Comparison of ENCODE assay signal across 19 cellular contexts in genomic region chr1:85245891-85246290, GRCh38. TPM values are rescaled to one million over a fixed set of nuclear protein-coding genes. Genes with fewer than 3 reads are reported as not detected.
DNase-seq lines count a peak whose midpoint lies in the region; ATAC-seq, FAIRE-seq and TF ChIP-seq lines count a peak whose summit lies in the region.
"Had no signal": no experiment of that assay in that cellular context is flagged by ENCODE, and none has a peak within 500 bp of the region (broad histone marks: within the 10 kb centered on the region; RNA-seq: fewer than 3 reads in every experiment).

No MANE protein-coding gene starts in this region.

- CTCF ChIA-PET in HepG2 (lab: Yijun Ruan, JAX; ENCODE audit: low intra/inter-chr PET ratio, low total read pairs), result no interaction called here

- H3K27me3 Mint-ChIP-seq in HFFc6 (ENCODE audit: insufficient read depth), result no peaks in the 10 kb centered on the region
- no peaks in the 10 kb centered on the region for H3K27me3 Mint-ChIP-seq in nephron (ENCODE audit: low read depth)

- no peak for TF ChIP-seq CTCF in HFFc6 (IDR thresholded peaks at IDR 0.05)
- TF ChIP-seq CTCF in nephron (IDR thresholded peaks at IDR 0.05; ENCODE audit: unreplicated experiment in 3 of 3), result no peak
- no peak for TF ChIP-seq CTCF in transverse colon (IDR thresholded peaks at IDR 0.05)
- TF ChIP-seq CTCF in HepG2 (CRISPR knock-in tag; IDR thresholded peaks at IDR 0.05), result no peak
- TF ChIP-seq CTCF in omental fat pad (IDR thresholded peaks at IDR 0.05), result no peak

- no peaks in the 10 kb centered on the region for H3K9me3 ChIP-seq in transverse colon
- no peaks in the 10 kb centered on the region for H3K9me3 ChIP-seq in SJCRH30 (replicated peaks)
- no peaks in the 10 kb centered on the region for H3K9me3 ChIP-seq in HepG2 (ENCODE audit: low read length)
- H3K9me3 ChIP-seq: BE2C had no signal

- TF ChIP-seq RAD21 in HepG2 (CRISPR knock-in tag; IDR thresholded peaks at IDR 0.05), result no peak

- peaks cover 9% of the 10 kb centered on the region for H3K9me3 Mint-ChIP-seq in HFFc6
- H3K9me3 Mint-ChIP-seq in nephron, result peaks cover 8% of the 10 kb centered on the region

- BruUV-seq in HepG2 (replicated peaks; lab: Mats Ljungman, UMichigan), result no TSS peak

- H3K27me3 ChIP-seq in transverse colon (no peaks in the 10 kb centered on the region), SJCRH30 (no peaks in the 10 kb centered on the region), HepG2 (ENCODE audit: control insufficient read depth in 1 of 2, insufficient read depth in 2 of 2, low read length in 2 of 2) (no peaks in the 10 kb centered on the region)
- H3K27me3 ChIP-seq: BE2C had no signal

- no peak overlapping the region for H3K4me3 ChIP-seq in transverse colon
- no peak overlapping the region for H3K4me3 ChIP-seq in SJCRH30
- H3K4me3 ChIP-seq in HepG2 (replicated peaks in 1 of 3; ENCODE audit: insufficient read depth in 1 of 3, low read depth in 2 of 3, low read length in 3 of 3), result no peak overlapping the region

- intact Hi-C loops in transverse colon (cut with DNase I; ENCODE audit: low total_unique reads), result no loop called here
- intact Hi-C loops in HepG2 (cut with micrococcal nuclease; ENCODE audit: unreplicated experiment), result no loop called here

- no peak for FAIRE-seq in HepG2 (lab: Jason Lieb, UNC)
- FAIRE-seq: A204.1, GM19239, H1 had no signal

- POLR2A ChIA-PET in HepG2 (lab: Yijun Ruan, JAX), result no interaction called here

- TF ChIP-seq POLR2A in transverse colon (IDR thresholded peaks at IDR 0.05) (no peak), HepG2 (IDR thresholded peaks at IDR 0.05; ENCODE audit: insufficient read depth in 1 of 2, low read depth in 2 of 2, low read length in 2 of 2) (no peak)

- DNase-seq in HFFc6 (no peak), epithelial cell of prostate (ENCODE audit: low read depth, low spot score) (no peak), transverse colon (no peak), SJCRH30 (no peak), HepG2 (ENCODE audit: low spot score) (no peak), omental fat pad (ENCODE audit: low spot score) (no peak)
- DNase-seq: BE2C; CD4-positive, CD25-positive, alpha-beta regulatory T cell; COR-L47; GDM1; KBM-7; NCI-H1105 treated with DMSO at 0.1 percent for 48 hours; NCI-H1694; NCI-H510A treated with DMSO at 0.1 percent for 48 hours; SHP77 had no signal

- no peak overlapping the region for H2AFZ ChIP-seq in HepG2 (ENCODE audit: low read length)

- 64 to 79% methylated on average over 1 of the region's 1 CpG for WGBS in transverse colon (ENCODE audit: low coverage in 1 of 2), 2 donors
- 14% methylated on average over 1 of the region's 1 CpG for WGBS in HepG2 (ENCODE audit: low lambda C conversion rate)

- H3K79me2 ChIP-seq in HepG2 (ENCODE audit: insufficient read depth, low read length), result no peaks in the 10 kb centered on the region

- in situ Hi-C loops in transverse colon (cut with MboI; ENCODE audit: low pct_ligation_motif_present in 1 of 4, low pct_unique_long_range_greater_than_20kb in 1 of 4, low sequenced_read_pairs in 3 of 4) (loop anchor here in 3 of 4 donors (10.0 to 25.0 kb wide), 3 partner anchors 141 to 301 kb away; no protein-coding TSS in a partner anchor), HepG2 (cut with HindIII; ENCODE audit: extremely low pct_ligation_motif_present, low pct_unique_long_range_greater_than_20kb) (no loop called here)

- H4K20me1 ChIP-seq in HepG2 (ENCODE audit: insufficient read depth, low read length), result no peaks in the 10 kb centered on the region

- no peak for ATAC-seq in HepG2
- ATAC-seq in omental fat pad (ENCODE audit: low FRiP score), result no peak

- H3K4me1 ChIP-seq in transverse colon (peaks cover 0 to 19% (median 4%) of the 10 kb centered on the region in 4 donors), SJCRH30 (peaks cover 34% of the 10 kb centered on the region), HepG2 (ENCODE audit: insufficient read depth, low read length) (0 out of 2 replicates have a peak, but pooled peaks cover 2% of the 10 kb centered on the region)
- H3K4me1 ChIP-seq: BE2C had no signal

- peak overlapping the region; percentile 63 for H3K27ac ChIP-seq in epithelial cell of prostate
- peak overlapping the region in 3 of 4 donors; percentile 35 to 65 (median 57) for H3K27ac ChIP-seq in transverse colon
- no peak overlapping the region for H3K27ac ChIP-seq in SJCRH30
- no peak overlapping the region for H3K27ac ChIP-seq in HepG2 (ENCODE audit: extremely low read length, insufficient read depth, low read length)

- H3K4me2 ChIP-seq in HepG2 (ENCODE audit: low read depth, low read length), result no peak overlapping the region

- peak overlapping the region; percentile 53; the same call in 1 of the 2 replicates for H3K4me3 Mint-ChIP-seq in HFFc6
- no peak overlapping the region for H3K4me3 Mint-ChIP-seq in nephron
- H3K4me3 Mint-ChIP-seq: CD4-positive, CD25-positive, alpha-beta regulatory T cell had no signal

- H3K36me3 Mint-ChIP-seq in HFFc6 (ENCODE audit: low read depth) (peaks cover 32% of the 10 kb centered on the region), nephron (ENCODE audit: low read depth) (peaks cover 21% of the 10 kb centered on the region)

- H3K27ac Mint-ChIP-seq in HFFc6 (peak overlapping the region; percentile 79; the same call in 1 of the 2 replicates), nephron (peak overlapping the region; percentile 53 to 98 (median 94))
- H3K27ac Mint-ChIP-seq: CD4-positive, CD25-positive, alpha-beta regulatory T cell had no signal

- H3K9ac ChIP-seq in HepG2 (ENCODE audit: insufficient read depth, low read depth, low read length), result no peak overlapping the region

- TF ChIP-seq EP300 in transverse colon (IDR thresholded peaks at IDR 0.05; ENCODE audit: low read depth), result no peak
- no peak for TF ChIP-seq EP300 in HepG2 (IDR thresholded peaks at IDR 0.05; ENCODE audit: low read depth in 2 of 2, low read length in 2 of 2)
- TF ChIP-seq EP300 in HepG2 (CRISPR knock-in tag; IDR thresholded peaks at IDR 0.05; ENCODE audit: borderline replicate concordance), result no peak

- H3K36me3 ChIP-seq in transverse colon (peaks cover 0 to under 1% (median 0%) of the 10 kb centered on the region in 4 donors), SJCRH30 (peaks cover 3% of the 10 kb centered on the region), HepG2 (replicated peaks in 1 of 2; ENCODE audit: control insufficient read depth in 1 of 2, insufficient read depth in 2 of 2, low read length in 2 of 2) (no peaks in the 10 kb centered on the region)
- H3K36me3 ChIP-seq: BE2C had no signal

- H3K4me1 Mint-ChIP-seq in HFFc6 (ENCODE audit: low read depth) (peaks cover 46% of the 10 kb centered on the region), nephron (peaks cover 33% of the 10 kb centered on the region)

RNA-seq across cellular contexts. Expression of gene C1orf52, which starts 13.6 kb away (rescaled TPM):
- 10 to 100 TPM; 20.6 to 26.1 (median 22.7) TPM for total RNA-seq in HFFc6 (2021; fragmentation: NEBNext Ultra II Directional; extraction: Animal tissue kit (Norgen Biotek cat#: 25700))
- total RNA-seq in transverse colon (10 to 100 TPM in 3 of 4 donors, 1 to 10 TPM in 1; 7.4 to 42.6 (median 14.9) TPM), HepG2 (2016; rRNA removed; fragmentation: Illumina TruSeq; extraction: Trizol) (19.4 and 23.0 TPM in 2 replicates), omental fat pad (10 to 100 TPM; 12.0 to 15.8 (median 12.8) TPM)
- total RNA-seq in SJCRH30 (2014; rRNA removed; shearing (Covaris generic)), result 21.7 and 25.8 TPM in 2 replicates
- 3.1 and 4.1 TPM in 2 replicates for total RNA-seq in HepG2 (2016; cell fraction: cytosol; rRNA removed; fragmentation: Illumina TruSeq; extraction: Trizol; ENCODE audit: low read depth)
- total RNA-seq in HepG2 (2016; cell fraction: insoluble cytoplasmic fraction; rRNA removed; fragmentation: Illumina TruSeq; extraction: Trizol), result 17.6 and 28.5 TPM in 2 replicates
- 12.6 and 13.8 TPM in 2 replicates for total RNA-seq in HepG2 (2016; cell fraction: membrane; rRNA removed; fragmentation: Illumina TruSeq; extraction: Trizol)
- 11.1 and 11.5 TPM in 2 replicates for total RNA-seq in HepG2 (2016; cell fraction: nucleus; rRNA removed; fragmentation: Illumina TruSeq; extraction: Trizol)
- 25.8 and 27.4 TPM in 2 replicates for polyA plus RNA-seq in HepG2 (2011; rRNA removed)
- 13.2 and 20.6 TPM in 2 replicates for polyA plus RNA-seq in HepG2 (2011; cell fraction: cytosol; rRNA removed)
- polyA plus RNA-seq in HepG2 (2011; cell fraction: nucleus; rRNA removed), result 27.9 and 30.9 TPM in 2 replicates
- polyA plus RNA-seq in HepG2 (2012), result 19.6 and 23.2 TPM in 2 replicates
- polyA plus RNA-seq in HepG2 (2016; cell fraction: cytosol; fragmentation: Illumina TruSeq; extraction: Trizol; ENCODE audit: low read depth), result 5.2 and 6.2 TPM in 2 replicates
- 34.5 and 38.9 TPM in 2 replicates for polyA plus RNA-seq in HepG2 (2016; cell fraction: insoluble cytoplasmic fraction; fragmentation: Illumina TruSeq; extraction: Trizol; ENCODE audit: low read depth)
- polyA plus RNA-seq in HepG2 (2016; cell fraction: membrane; fragmentation: Illumina TruSeq; extraction: Trizol; ENCODE audit: low read depth), result 11.3 and 11.5 TPM in 2 replicates
- polyA plus RNA-seq in HepG2 (2016; cell fraction: nucleus; fragmentation: Illumina TruSeq; extraction: Trizol; ENCODE audit: insufficient read depth, low read depth), result 23.9 and 25.0 TPM in 2 replicates
- polyA minus RNA-seq in HepG2 (2011; rRNA and poly(A)+ RNA removed; ENCODE audit: low replicate concordance), result 8.4 and 10.7 TPM in 2 replicates
- 8.9 and 9.1 TPM in 2 replicates for polyA minus RNA-seq in HepG2 (2011; cell fraction: cytosol; rRNA and poly(A)+ RNA removed)
- polyA minus RNA-seq in HepG2 (2011; cell fraction: nucleus; rRNA and poly(A)+ RNA removed), result 16.0 and 16.9 TPM in 2 replicates

RNA-seq across cellular contexts. Expression of gene BCL10, which starts 30.5 kb away (rescaled TPM):
- total RNA-seq in HFFc6 (2021; fragmentation: NEBNext Ultra II Directional; extraction: Animal tissue kit (Norgen Biotek cat#: 25700)), result 10 to 100 TPM; 33.4 to 45.6 (median 39.2) TPM
- total RNA-seq in transverse colon (10 to 100 TPM; 34.2 to 65.5 (median 56.5) TPM), HepG2 (2016; rRNA removed; fragmentation: Illumina TruSeq; extraction: Trizol) (14.1 and 20.0 TPM in 2 replicates), omental fat pad (10 to 100 TPM; 13.9 to 21.6 (median 18.0) TPM)
- total RNA-seq in SJCRH30 (2014; rRNA removed; shearing (Covaris generic)), result 24.9 and 26.6 TPM in 2 replicates
- total RNA-seq in HepG2 (2016; cell fraction: cytosol; rRNA removed; fragmentation: Illumina TruSeq; extraction: Trizol; ENCODE audit: low read depth), result 4.5 and 4.9 TPM in 2 replicates
- 13.6 and 16.8 TPM in 2 replicates for total RNA-seq in HepG2 (2016; cell fraction: insoluble cytoplasmic fraction; rRNA removed; fragmentation: Illumina TruSeq; extraction: Trizol)
- 11.2 and 12.0 TPM in 2 replicates for total RNA-seq in HepG2 (2016; cell fraction: membrane; rRNA removed; fragmentation: Illumina TruSeq; extraction: Trizol)
- 10.9 and 11.5 TPM in 2 replicates for total RNA-seq in HepG2 (2016; cell fraction: nucleus; rRNA removed; fragmentation: Illumina TruSeq; extraction: Trizol)
- polyA plus RNA-seq in HepG2 (2011; rRNA removed), result 3.7 and 3.8 TPM in 2 replicates
- polyA plus RNA-seq in HepG2 (2011; cell fraction: cytosol; rRNA removed), result 2.7 TPM in 2 replicates
- 2.7 and 3.0 TPM in 2 replicates for polyA plus RNA-seq in HepG2 (2011; cell fraction: nucleus; rRNA removed)
- polyA plus RNA-seq in HepG2 (2012), result 5.5 and 6.6 TPM in 2 replicates
- polyA plus RNA-seq in HepG2 (2016; cell fraction: cytosol; fragmentation: Illumina TruSeq; extraction: Trizol; ENCODE audit: low read depth), result 0.95 and 1.2 TPM in 2 replicates
- 14.1 and 14.9 TPM in 2 replicates for polyA plus RNA-seq in HepG2 (2016; cell fraction: insoluble cytoplasmic fraction; fragmentation: Illumina TruSeq; extraction: Trizol; ENCODE audit: low read depth)
- polyA plus RNA-seq in HepG2 (2016; cell fraction: membrane; fragmentation: Illumina TruSeq; extraction: Trizol; ENCODE audit: low read depth), result 3.2 and 3.8 TPM in 2 replicates
- polyA plus RNA-seq in HepG2 (2016; cell fraction: nucleus; fragmentation: Illumina TruSeq; extraction: Trizol; ENCODE audit: insufficient read depth, low read depth), result 9.1 and 9.7 TPM in 2 replicates
- polyA minus RNA-seq in HepG2 (2011; rRNA and poly(A)+ RNA removed; ENCODE audit: low replicate concordance), result 6.7 and 7.6 TPM in 2 replicates
- polyA minus RNA-seq in HepG2 (2011; cell fraction: cytosol; rRNA and poly(A)+ RNA removed), result 6.9 and 7.7 TPM in 2 replicates
- polyA minus RNA-seq in HepG2 (2011; cell fraction: nucleus; rRNA and poly(A)+ RNA removed), result 18.7 and 23.1 TPM in 2 replicates

RNA-seq across cellular contexts. Expression of gene SYDE2, which starts 45.1 kb away (rescaled TPM):
- 10 to 100 TPM in 4 of 6 experiments, 1 to 10 TPM in 2; 9.1 to 12.3 (median 10.3) TPM for total RNA-seq in HFFc6 (2021; fragmentation: NEBNext Ultra II Directional; extraction: Animal tissue kit (Norgen Biotek cat#: 25700))
- 10 to 100 TPM; 10.1 to 28.8 (median 15.4) TPM for total RNA-seq in transverse colon
- total RNA-seq in SJCRH30 (2014; rRNA removed; shearing (Covaris generic)), result 5.2 and 6.7 TPM in 2 replicates
- 5.3 and 7.9 TPM in 2 replicates for total RNA-seq in HepG2 (2016; rRNA removed; fragmentation: Illumina TruSeq; extraction: Trizol)
- 1.5 and 1.9 TPM in 2 replicates for total RNA-seq in HepG2 (2016; cell fraction: cytosol; rRNA removed; fragmentation: Illumina TruSeq; extraction: Trizol; ENCODE audit: low read depth)
- total RNA-seq in HepG2 (2016; cell fraction: insoluble cytoplasmic fraction; rRNA removed; fragmentation: Illumina TruSeq; extraction: Trizol), result 5.3 and 7.7 TPM in 2 replicates
- total RNA-seq in HepG2 (2016; cell fraction: membrane; rRNA removed; fragmentation: Illumina TruSeq; extraction: Trizol), result 2.7 and 2.8 TPM in 2 replicates
- 6.9 and 8.1 TPM in 2 replicates for total RNA-seq in HepG2 (2016; cell fraction: nucleus; rRNA removed; fragmentation: Illumina TruSeq; extraction: Trizol)
- 1.8 TPM in 2 replicates for polyA plus RNA-seq in HepG2 (2011; rRNA removed)
- 1.0 and 1.2 TPM in 2 replicates for polyA plus RNA-seq in HepG2 (2011; cell fraction: cytosol; rRNA removed)
- 1.2 and 1.3 TPM in 2 replicates for polyA plus RNA-seq in HepG2 (2011; cell fraction: nucleus; rRNA removed)
- polyA plus RNA-seq in HepG2 (2012), result 1.6 and 2.5 TPM in 2 replicates
- 0.08 and 0.10 TPM in 2 replicates for polyA plus RNA-seq in HepG2 (2016; cell fraction: cytosol; fragmentation: Illumina TruSeq; extraction: Trizol; ENCODE audit: low read depth)
- 2.4 and 2.6 TPM in 2 replicates for polyA plus RNA-seq in HepG2 (2016; cell fraction: insoluble cytoplasmic fraction; fragmentation: Illumina TruSeq; extraction: Trizol; ENCODE audit: low read depth)
- polyA plus RNA-seq in HepG2 (2016; cell fraction: membrane; fragmentation: Illumina TruSeq; extraction: Trizol; ENCODE audit: low read depth), result 0.31 and 0.42 TPM in 2 replicates
- 3.5 and 3.9 TPM in 2 replicates for polyA plus RNA-seq in HepG2 (2016; cell fraction: nucleus; fragmentation: Illumina TruSeq; extraction: Trizol; ENCODE audit: insufficient read depth, low read depth)
- polyA minus RNA-seq in HepG2 (2011; rRNA and poly(A)+ RNA removed; ENCODE audit: low replicate concordance), result 2.3 and 6.3 TPM in 2 replicates
- 4.7 and 5.0 TPM in 2 replicates for polyA minus RNA-seq in HepG2 (2011; cell fraction: cytosol; rRNA and poly(A)+ RNA removed)
- polyA minus RNA-seq in HepG2 (2011; cell fraction: nucleus; rRNA and poly(A)+ RNA removed), result 10.0 and 11.9 TPM in 2 replicates
- total RNA-seq in omental fat pad, result 1 to 10 TPM; 5.2 to 9.4 (median 8.3) TPM

Comparison
In these comparisons a context has a peak if more than half of its experiments do, and no peak if none do; other contexts are left out.
1. H3K27ac ChIP-seq: peak in epithelial cell of prostate (single experiment) and transverse colon (3 of 4); none in SJCRH30 (single experiment) and HepG2 (single experiment).